21 cellular contexts compared by ENCODE assay signal in the genomic region with DNA sequence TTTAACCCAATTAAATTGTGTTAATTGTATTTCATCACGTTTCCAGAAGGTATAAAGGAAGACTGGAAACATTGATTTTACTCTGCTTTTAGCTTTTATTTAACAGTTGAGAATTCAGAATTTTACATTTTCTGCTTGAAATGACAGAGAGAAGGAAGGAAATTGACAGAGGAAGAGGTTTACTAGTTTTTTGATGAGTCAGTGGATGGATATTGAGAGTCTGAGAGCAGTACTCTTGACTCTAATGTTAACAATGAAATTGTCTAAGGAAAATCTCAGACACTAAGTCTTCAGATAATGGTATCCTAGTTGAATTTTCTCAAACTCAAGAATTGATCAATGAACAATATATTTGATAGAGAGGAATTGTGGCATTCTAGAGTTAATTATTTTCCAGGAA.
DNase-seq lines count a peak whose midpoint lies in the region; FAIRE-seq and TF ChIP-seq lines count a peak whose summit lies in the region.
"Had no signal": no experiment of that assay in that cellular context is flagged by ENCODE, and none has a peak within 500 bp of the region (broad histone marks: within the 10 kb centered on the region; RNA-seq: fewer than 3 reads in every experiment).

No MANE protein-coding gene starts in this region.

- H3K36me3 Mint-ChIP-seq in activated CD4-positive, alpha-beta memory T cell treated with anti-CD3 and anti-CD28 coated beads, Interleukin-2, amount 10 ng/mL, durations not matched to agents 7 days and 5 days (ENCODE audit: low read depth), result peaks cover under 1% of the 10 kb centered on the region
- peaks cover 10% of the 10 kb centered on the region for H3K36me3 Mint-ChIP-seq in activated CD4-positive, alpha-beta memory T cell treated with anti-CD3 and anti-CD28 coated beads for 36 hours
- H3K36me3 Mint-ChIP-seq in osteocyte (ENCODE audit: unreplicated experiment), result peaks cover 15% of the 10 kb centered on the region

- no peaks in the 10 kb centered on the region for H3K36me3 ChIP-seq in bronchial epithelial cell (ENCODE audit: control insufficient read depth, insufficient read depth, low read length)
- H3K36me3 ChIP-seq: ovary had no signal

- POLR2A ChIA-PET in activated CD4-positive, alpha-beta memory T cell treated with anti-CD3 and anti-CD28 coated beads, Interleukin-2, amount 10 ng/mL, durations not matched to agents 7 days and 5 days (lab: Charles Lee), result no interaction called here
- POLR2A ChIA-PET in activated CD4-positive, alpha-beta memory T cell treated with anti-CD3 and anti-CD28 coated beads for 36 hours (lab: Charles Lee), result no interaction called here

- H3K4me3 ChIP-seq in bronchial epithelial cell (ENCODE audit: low read depth, low read length), result no peak overlapping the region
- H3K4me3 ChIP-seq: dorsolateral prefrontal cortex, gastrocnemius medialis, ovary, right lobe of liver, testis had no signal

- H3K4me1 Mint-ChIP-seq in activated CD4-positive, alpha-beta memory T cell treated with anti-CD3 and anti-CD28 coated beads, Interleukin-2, amount 10 ng/mL, durations not matched to agents 7 days and 5 days, result peaks cover 8% of the 10 kb centered on the region
- no peaks in the 10 kb centered on the region for H3K4me1 Mint-ChIP-seq in activated CD4-positive, alpha-beta memory T cell treated with anti-CD3 and anti-CD28 coated beads for 36 hours (ENCODE audit: low read depth)
- peaks cover 11% of the 10 kb centered on the region for H3K4me1 Mint-ChIP-seq in osteocyte (ENCODE audit: unreplicated experiment)
- H3K4me1 Mint-ChIP-seq: activated naive CD8-positive, alpha-beta T cell treated with anti-CD3 and anti-CD28 coated beads, Interleukin-2, amount 50 U/mL, for 24 hours; memory B cell had no signal

- CTCF ChIA-PET in activated CD4-positive, alpha-beta memory T cell treated with anti-CD3 and anti-CD28 coated beads, Interleukin-2, amount 10 ng/mL, durations not matched to agents 7 days and 5 days (lab: Charles Lee), result interaction anchor here (1.8 kb wide), 1 partner anchor 13 kb away, joined by 5 read pairs; no protein-coding TSS in a partner anchor
- CTCF ChIA-PET in activated CD4-positive, alpha-beta memory T cell treated with anti-CD3 and anti-CD28 coated beads for 36 hours (lab: Charles Lee), result interaction anchor here (3.0 kb wide), 1 partner anchor 12 kb away, joined by 11 read pairs; no protein-coding TSS in a partner anchor

- intact Hi-C loops in activated CD4-positive, alpha-beta memory T cell treated with anti-CD3 and anti-CD28 coated beads for 36 hours (cut with micrococcal nuclease), result no loop called here

- no peak overlapping the region for H3K4me3 Mint-ChIP-seq in activated CD4-positive, alpha-beta memory T cell treated with anti-CD3 and anti-CD28 coated beads, Interleukin-2, amount 10 ng/mL, durations not matched to agents 7 days and 5 days
- no peak overlapping the region for H3K4me3 Mint-ChIP-seq in activated CD4-positive, alpha-beta memory T cell treated with anti-CD3 and anti-CD28 coated beads for 36 hours
- no peak overlapping the region for H3K4me3 Mint-ChIP-seq in osteocyte (ENCODE audit: unreplicated experiment)
- H3K4me3 Mint-ChIP-seq: activated naive CD8-positive, alpha-beta T cell treated with anti-CD3 and anti-CD28 coated beads, Interleukin-2, amount 50 U/mL, for 24 hours; CD14-positive monocyte; memory B cell had no signal

- no peak for DNase-seq in activated CD4-positive, alpha-beta memory T cell treated with anti-CD3 and anti-CD28 coated beads, Interleukin-2, amount 10 ng/mL, durations not matched to agents 7 days and 5 days
- no peak for DNase-seq in activated CD4-positive, alpha-beta memory T cell treated with anti-CD3 and anti-CD28 coated beads for 36 hours
- DNase-seq in HT1080 (ENCODE audit: low read depth) (peak; percentile 41), bronchial epithelial cell (ENCODE audit: low read depth) (peak; percentile 17), osteocyte (ENCODE audit: extremely low spot score, unreplicated experiment) (no peak), NCI-H345 treated with DMSO at 0.1 percent for 48 hours (lab: John Stamatoyannopoulos, UW; ENCODE audit: unreplicated experiment) (no peak), NCI-H187 (lab: John Stamatoyannopoulos, UW) (no peak)
- no peak for DNase-seq in effector CD4-positive, alpha-beta T cell
- DNase-seq: activated naive CD8-positive, alpha-beta T cell treated with anti-CD3 and anti-CD28 coated beads, Interleukin-2, amount 50 U/mL, for 24 hours; dorsolateral prefrontal cortex; gastrocnemius medialis; KG1; kidney; NCI-H1092; NCI-H2029 treated with DMSO at 0.1 percent for 48 hours; NCI-H510A; ovary; right lobe of liver; testis had no signal

- H3K9me3 Mint-ChIP-seq in activated CD4-positive, alpha-beta memory T cell treated with anti-CD3 and anti-CD28 coated beads, Interleukin-2, amount 10 ng/mL, durations not matched to agents 7 days and 5 days, result no peaks in the 10 kb centered on the region
- no peaks in the 10 kb centered on the region for H3K9me3 Mint-ChIP-seq in activated CD4-positive, alpha-beta memory T cell treated with anti-CD3 and anti-CD28 coated beads for 36 hours
- H3K9me3 Mint-ChIP-seq in osteocyte (ENCODE audit: unreplicated experiment), result no peaks in the 10 kb centered on the region
- H3K9me3 Mint-ChIP-seq: activated naive CD8-positive, alpha-beta T cell treated with anti-CD3 and anti-CD28 coated beads, Interleukin-2, amount 50 U/mL, for 24 hours; CD14-positive monocyte; memory B cell had no signal

- H3K27me3 Mint-ChIP-seq in activated CD4-positive, alpha-beta memory T cell treated with anti-CD3 and anti-CD28 coated beads, Interleukin-2, amount 10 ng/mL, durations not matched to agents 7 days and 5 days, result no peaks in the 10 kb centered on the region
- H3K27me3 Mint-ChIP-seq in activated CD4-positive, alpha-beta memory T cell treated with anti-CD3 and anti-CD28 coated beads for 36 hours, result no peaks in the 10 kb centered on the region
- H3K27me3 Mint-ChIP-seq in osteocyte (ENCODE audit: unreplicated experiment), result no peaks in the 10 kb centered on the region
- H3K27me3 Mint-ChIP-seq: activated naive CD8-positive, alpha-beta T cell treated with anti-CD3 and anti-CD28 coated beads, Interleukin-2, amount 50 U/mL, for 24 hours; memory B cell had no signal

- H3K27ac Mint-ChIP-seq in activated CD4-positive, alpha-beta memory T cell treated with anti-CD3 and anti-CD28 coated beads, Interleukin-2, amount 10 ng/mL, durations not matched to agents 7 days and 5 days, result peak overlapping the region; percentile 24
- no peak overlapping the region for H3K27ac Mint-ChIP-seq in activated CD4-positive, alpha-beta memory T cell treated with anti-CD3 and anti-CD28 coated beads for 36 hours
- H3K27ac Mint-ChIP-seq in osteocyte (ENCODE audit: unreplicated experiment), result peak overlapping the region; percentile 56
- H3K27ac Mint-ChIP-seq: activated naive CD8-positive, alpha-beta T cell treated with anti-CD3 and anti-CD28 coated beads, Interleukin-2, amount 50 U/mL, for 24 hours; memory B cell had no signal

- no peak for FAIRE-seq in bronchial epithelial cell (lab: Jason Lieb, UNC)
- FAIRE-seq: kidney had no signal

- TF ChIP-seq CTCF in bronchial epithelial cell (IDR thresholded peaks at IDR 0.05; ENCODE audit: insufficient read depth, low read length, severe bottlenecking) (no peak), osteocyte (IDR thresholded peaks at IDR 0.05) (no peak)

- H3K27me3 ChIP-seq in bronchial epithelial cell (ENCODE audit: control insufficient read depth, insufficient read depth, low read length), result no peaks in the 10 kb centered on the region
- H3K27me3 ChIP-seq: dorsolateral prefrontal cortex, gastrocnemius medialis, ovary, right lobe of liver, testis had no signal

Comparison
In these comparisons a context has a peak if more than half of its experiments do, and no peak if none do; other contexts are left out.
1. DNase-seq: peak in HT1080 (single experiment) and bronchial epithelial cell (single experiment); none in activated CD4-positive, alpha-beta memory T cell treated with anti-CD3 and anti-CD28 coated beads, Interleukin-2, amount 10 ng/mL, durations not matched to agents 7 days and 5 days (single experiment), activated CD4-positive, alpha-beta memory T cell treated with anti-CD3 and anti-CD28 coated beads for 36 hours (single experiment), osteocyte (single experiment), NCI-H345 treated with DMSO at 0.1 percent for 48 hours (single experiment), NCI-H187 (0 of 2) and effector CD4-positive, alpha-beta T cell (single experiment).